In the genomic region with DNA sequence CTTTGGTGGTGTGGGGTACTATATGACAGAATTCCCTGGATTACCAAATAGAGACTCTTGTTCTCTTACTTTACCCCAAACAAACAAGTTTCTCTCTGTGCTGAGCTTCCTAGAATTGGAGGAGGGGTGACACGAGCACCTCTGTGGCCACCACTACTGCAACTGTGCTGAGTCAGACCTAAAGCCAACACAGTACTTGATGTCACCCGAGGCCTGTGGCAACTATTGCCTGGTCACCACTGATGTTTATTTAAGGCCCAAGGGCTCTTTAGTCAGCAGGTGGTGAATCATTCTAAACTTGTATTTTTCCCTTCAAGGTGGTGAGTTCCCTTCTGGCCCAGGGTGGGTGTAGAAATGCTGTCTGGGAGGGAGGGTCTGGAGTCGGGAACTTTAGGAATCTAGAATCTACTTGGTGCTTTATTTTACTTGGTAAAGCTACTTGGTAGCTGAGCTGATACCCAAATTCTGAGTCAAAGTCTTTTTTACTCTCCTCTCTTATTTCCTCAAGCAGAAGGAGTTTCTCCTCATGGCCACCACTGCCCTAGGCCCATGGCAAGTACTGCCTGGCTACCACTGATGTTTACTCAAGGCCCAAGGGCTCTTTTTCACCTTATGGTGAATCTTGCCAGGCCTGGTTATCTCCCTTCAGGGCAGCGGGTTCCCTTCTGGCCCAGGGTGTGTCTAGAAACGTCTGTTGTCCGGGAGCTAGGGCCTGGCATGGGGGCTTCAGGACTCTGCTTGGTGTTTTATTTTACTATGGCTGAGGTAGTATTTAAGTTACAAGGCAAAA, we compare ENCODE assay signal across 1 cellular context.
TF ChIP-seq lines count a peak whose summit lies in the region.

No MANE protein-coding gene starts in this region.

TF ChIP-seq in IMR-90, 13 proteins besides CTCF, POLR2A, EP300 and RAD21 (continued from another document):
- TF ChIP-seq USF2 (IDR thresholded peaks at IDR 0.05; ENCODE audit: low read depth, low read length) (no peak; the same call in 1 of the 2 replicates), NFE2L2 (IDR thresholded peaks at IDR 0.05; ENCODE audit: low read depth, low read length) (peak; percentile 92), CHD1 (IDR thresholded peaks at IDR 0.05; ENCODE audit: low read depth, low read length) (no peak), ELK1 (IDR thresholded peaks at IDR 0.05; ENCODE audit: borderline replicate concordance, low read depth, low read length) (no peak)
TF ChIP-seq in IMR-90: peak in this region for 7.
